ENCODE assay signal across 18 cellular contexts in genomic region chr5:55211184-55211874, GRCh38. TPM values are rescaled to one million over a fixed set of nuclear protein-coding genes. Genes with fewer than 3 reads are reported as not detected.
DNase-seq lines count a peak whose midpoint lies in the region; ATAC-seq, FAIRE-seq and TF ChIP-seq lines count a peak whose summit lies in the region.
"Had no signal": no experiment of that assay in that cellular context is flagged by ENCODE, and none has a peak within 500 bp of the region (broad histone marks: within the 10 kb centered on the region; RNA-seq: fewer than 3 reads in every experiment).

No MANE protein-coding gene starts in this region.

- H3K36me3 ChIP-seq in bronchial epithelial cell (ENCODE audit: control insufficient read depth, insufficient read depth, low read length), result no peaks in the 10 kb centered on the region
- no peaks in the 10 kb centered on the region for H3K36me3 ChIP-seq in left lung

- TF ChIP-seq CTCF in bronchial epithelial cell (IDR thresholded peaks at IDR 0.05; ENCODE audit: insufficient read depth, low read length, severe bottlenecking), result no peak
- TF ChIP-seq CTCF in left lung (IDR thresholded peaks at IDR 0.05), result no peak

- H3K27ac ChIP-seq in left lung, result no peak overlapping the region
- H3K27ac ChIP-seq: A549 had no signal

- H3K9me3 ChIP-seq in left lung, result no peaks in the 10 kb centered on the region
- H3K9me3 ChIP-seq: A549 had no signal

- ATAC-seq in HG02588 (IDR thresholded peaks at IDR 0.05; ENCODE audit: unreplicated experiment) (no peak), HG03342 (IDR thresholded peaks at IDR 0.05; ENCODE audit: unreplicated experiment) (no peak), left lung (no peak)
- ATAC-seq: A549; CD8-positive, alpha-beta T cell had no signal

- no peak overlapping the region for H3K4me3 ChIP-seq in bronchial epithelial cell (ENCODE audit: low read depth, low read length)
- H3K4me3 ChIP-seq in left lung, result no peak overlapping the region
- H3K4me3 ChIP-seq: A549 had no signal

- FAIRE-seq in bronchial epithelial cell (lab: Jason Lieb, UNC), result no peak
- FAIRE-seq: A549, D721Med had no signal

- H3K27me3 ChIP-seq in bronchial epithelial cell (ENCODE audit: control insufficient read depth, insufficient read depth, low read length) (no peaks in the 10 kb centered on the region), left lung (peaks cover 0 to 26% of the 10 kb centered on the region in 2 donors)

- DNase-seq in LoVo (ENCODE audit: low spot score), result peak; percentile 23
- DNase-seq in NCI-H2081 treated with DMSO at 0.1 percent for 48 hours (lab: John Stamatoyannopoulos, UW), result peak; percentile 21
- peak; percentile 38 for DNase-seq in NCI-H774 (lab: John Stamatoyannopoulos, UW)
- DNase-seq in bronchial epithelial cell (ENCODE audit: low read depth), result peak; percentile 41
- DNase-seq in activated CD4-positive, CD25-positive, alpha-beta regulatory T cell (lab: John Stamatoyannopoulos, UW), result no peak
- DNase-seq in left lung, result no peak
- DNase-seq: CD8-positive, alpha-beta T cell; COR-L47; DMS153; GF-D8; HCEC 1CT; HFFc6; IMR-90 had no signal

- intact Hi-C loops in left lung (cut with DNase I), result no loop called here

- no peaks in the 10 kb centered on the region for H3K4me1 ChIP-seq in left lung
- H3K4me1 ChIP-seq: A549 had no signal

RNA-seq across cellular contexts. Expression of gene MCIDAS, which starts 15.8 kb away (rescaled TPM):
- total RNA-seq in bronchial epithelial cell, result under 0.01 and 0.13 TPM in 2 replicates
- total RNA-seq in left lung, result not detected
- total RNA-seq: CD8-positive, alpha-beta T cell; HFFc6; IMR-90 had no signal

RNA-seq across cellular contexts. Expression of gene CCNO, which starts 22.1 kb away (rescaled TPM):
- total RNA-seq in bronchial epithelial cell (1.6 and 1.8 TPM in 2 replicates), left lung (1 to 10 TPM in 1 of 2 donors, under 1 TPM in 1; 0.23 to 1.1 TPM)
- total RNA-seq: CD8-positive, alpha-beta T cell; IMR-90 had no signal

RNA-seq across cellular contexts. Expression of gene CDC20B, which starts 38.4 kb away (rescaled TPM):
- not detected in 2 replicates for total RNA-seq in bronchial epithelial cell
- not detected for total RNA-seq in left lung
- total RNA-seq: CD8-positive, alpha-beta T cell; H4; IMR-90 had no signal

RNA-seq across cellular contexts. Expression of gene GPX8, which starts 51.4 kb away (rescaled TPM):
- total RNA-seq in bronchial epithelial cell (12.0 and 12.1 TPM in 2 replicates), left lung (10 to 100 TPM; 28.0 to 49.6 TPM)
- total RNA-seq: CD8-positive, alpha-beta T cell had no signal

Comparison
In these comparisons a context has a peak if more than half of its experiments do, and no peak if none do; other contexts are left out.
1. DNase-seq: peak in LoVo (single experiment), NCI-H2081 treated with DMSO at 0.1 percent for 48 hours (single experiment), NCI-H774 (single experiment) and bronchial epithelial cell (single experiment); none in activated CD4-positive, CD25-positive, alpha-beta regulatory T cell (0 of 4) and left lung (0 of 2).